Comparison of ENCODE assay signal across 8 cellular contexts in the genomic region with DNA sequence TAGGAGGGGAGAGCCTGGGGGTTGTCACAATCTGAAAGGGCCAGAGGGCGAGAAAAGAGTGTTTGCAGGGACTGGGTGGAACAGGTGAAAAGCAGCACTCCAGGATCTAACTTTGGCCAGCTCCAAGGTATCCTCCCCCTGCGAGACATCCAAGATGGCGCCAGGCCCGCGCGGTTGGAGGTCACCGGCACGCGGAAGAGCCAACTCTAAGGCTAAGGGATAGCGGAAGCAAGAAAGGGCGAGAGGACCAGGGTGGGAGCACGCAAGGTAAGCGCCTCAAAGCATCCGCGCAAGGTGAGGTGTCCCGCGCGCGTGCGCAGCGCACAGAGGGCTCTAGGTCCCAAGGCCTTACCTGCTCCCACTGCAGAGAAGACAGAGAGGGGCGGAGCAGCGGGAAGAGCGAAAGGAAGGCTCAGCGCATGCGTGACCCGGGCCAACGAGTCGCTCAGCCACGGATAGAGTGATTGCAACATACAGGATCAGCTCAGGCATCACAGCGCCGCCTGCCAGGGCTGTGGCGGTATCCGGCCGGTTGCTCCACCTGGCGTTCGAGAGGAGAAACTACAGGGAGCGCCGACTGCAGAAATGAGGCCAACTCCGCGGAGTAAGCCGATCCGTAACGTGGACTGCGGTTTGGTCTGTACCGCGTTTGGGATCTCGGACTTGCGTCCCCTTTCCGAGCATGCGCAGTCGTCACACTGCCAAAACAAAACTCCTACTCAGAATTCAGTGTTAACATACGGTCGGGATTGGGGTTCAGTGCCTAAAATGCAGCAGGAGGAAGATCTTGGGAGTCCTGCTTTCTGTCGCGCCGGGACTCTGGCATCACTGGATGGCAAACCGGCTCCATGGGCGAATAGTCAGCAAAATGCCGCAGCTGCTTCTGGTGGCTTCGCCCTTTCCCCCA. TPM values are rescaled to one million over a fixed set of nuclear protein-coding genes. Genes with fewer than 3 reads are reported as not detected.
DNase-seq lines count a peak whose midpoint lies in the region; ATAC-seq, FAIRE-seq and TF ChIP-seq lines count a peak whose summit lies in the region.

Gene ATP5MC2, minus strand, starts transcription at position 383 of the 907 bp plus-strand sequence. CDS start 3,469 bp downstream, outside the sequence.

- peak; percentile 98 for TF ChIP-seq CTCF in AG09309 (IDR thresholded peaks at IDR 0.05; ENCODE audit: control insufficient read depth, insufficient read depth, low read depth, low read length, missing control alignments)
- TF ChIP-seq CTCF in WERI-Rb-1 (IDR thresholded peaks at IDR 0.05; ENCODE audit: low read depth, low read length) = peak; percentile 100
- TF ChIP-seq CTCF in mammary epithelial cell (conservative IDR thresholded peaks at IDR 0.05 in 1 of 2, IDR thresholded peaks at IDR 0.05 in 1 of 2; ENCODE audit: extremely low read depth in 1 of 2, insufficient read depth in 1 of 2, low read depth in 1 of 2, low read length in 2 of 2) = peak; percentile 95 to 100

- H3K9me3 ChIP-seq in WERI-Rb-1 (ENCODE audit: severe bottlenecking) = no peaks in the 10 kb centered on the region
- no peaks in the 10 kb centered on the region for H3K9me3 ChIP-seq in mammary epithelial cell (replicated peaks; ENCODE audit: insufficient read depth, low read length)
- no peaks in the 10 kb centered on the region for H3K9me3 ChIP-seq in iPS-20b (ENCODE audit: insufficient read depth, low read depth, low read length)
- no peaks in the 10 kb centered on the region for H3K9me3 ChIP-seq in small intestine (ENCODE audit: control insufficient read depth, low read depth)

- dilution Hi-C loops in mammary epithelial cell (cut with HindIII; ENCODE audit: low sequenced_read_pairs) = loop anchor here (5.0 kb wide), 1 partner anchor 51 kb away; the partner anchor contains the start of gene CALCOCO1

- 4% methylated on average over 47 of the region's 61 CpGs for WGBS in mammary epithelial cell (ENCODE audit: low coverage, missing lambda C conversion rate)
- 0 to 1% (median 0%) methylated on average over 61 of the region's 61 CpGs for WGBS in small intestine, 3 donors

- FAIRE-seq in small intestine (lab: Jason Lieb, UNC) = no peak

- peak; percentile 92 for DNase-seq in AG09309 (ENCODE audit: low read depth)
- DNase-seq in NCI-H2227 (lab: John Stamatoyannopoulos, UW; ENCODE audit: unreplicated experiment) = peak; percentile 96
- peak; percentile 98 for DNase-seq in WERI-Rb-1
- DNase-seq in mammary epithelial cell = peak; percentile 98
- DNase-seq in small intestine = peak; percentile 99

- peak within 1 kb of the TSS; percentile 98 for H2AFZ ChIP-seq in mammary epithelial cell (ENCODE audit: low read depth, low read length)

- ATAC-seq in GM18907 (IDR thresholded peaks at IDR 0.05; ENCODE audit: unreplicated experiment) = peak; percentile 96
- ATAC-seq in HG03159 (IDR thresholded peaks at IDR 0.05; ENCODE audit: unreplicated experiment) = peak; percentile 92

- H3K9ac ChIP-seq in mammary epithelial cell (ENCODE audit: insufficient read depth, low read length) = peak within 1 kb of the TSS; percentile 55
- H3K9ac ChIP-seq in iPS-20b (ENCODE audit: low read depth, low read length) = peak within 1 kb of the TSS; percentile 96

- peaks cover 22% of the 10 kb centered on the region for H3K79me2 ChIP-seq in mammary epithelial cell (ENCODE audit: insufficient read depth, low read length)

- H3K4me3 ChIP-seq in AG09309 (ENCODE audit: control insufficient read depth, low read depth, low read length) (peak within 1 kb of the TSS; percentile 65), WERI-Rb-1 (ENCODE audit: low read depth, low read length) (peak within 1 kb of the TSS; percentile 89), mammary epithelial cell (replicated peaks in 1 of 3; ENCODE audit: insufficient read depth in 1 of 3, low read depth in 2 of 3, low read length in 3 of 3) (peak within 1 kb of the TSS; percentile 53 to 70 (median 61)), iPS-20b (ENCODE audit: low read length) (peak within 1 kb of the TSS; percentile 92), small intestine (ENCODE audit: low read depth in 1 of 2, low read length in 2 of 2) (peak within 1 kb of the TSS; percentile 48 to 86)

- CTCF ChIA-PET in mammary epithelial cell (lab: Charles Lee; ENCODE audit: low non-redundant PET) = interaction anchor here (0.6 kb wide), 3 partner anchors 17 to 132 kb away, joined by 3 to 8 read pairs (median 6); no protein-coding TSS in a partner anchor

- BruUV-seq in mammary epithelial cell (replicated peaks; lab: Mats Ljungman, UMichigan) = no TSS peak

- H3K4me1 ChIP-seq in mammary epithelial cell (ENCODE audit: insufficient read depth, low read length) (peaks cover 22% of the 10 kb centered on the region), iPS-20b (ENCODE audit: insufficient read depth, low read length) (peaks cover 21% of the 10 kb centered on the region; the same call in 1 of the 2 replicates), small intestine (ENCODE audit: control insufficient read depth in 2 of 2, insufficient read depth in 1 of 2, low read depth in 1 of 2, low read length in 1 of 2) (peaks cover 3% of the 10 kb centered on the region in 2 donors)

- H3K36me3 ChIP-seq in WERI-Rb-1 (peaks cover 30% of the 10 kb centered on the region), mammary epithelial cell (ENCODE audit: insufficient read depth, low read length) (peaks cover 9% of the 10 kb centered on the region), iPS-20b (ENCODE audit: insufficient read depth, low read depth, low read length) (peaks cover 37% of the 10 kb centered on the region), small intestine (ENCODE audit: control insufficient read depth in 2 of 2, insufficient read depth in 2 of 2, low read length in 2 of 2) (peaks cover 3 to 6% of the 10 kb centered on the region in 2 donors)

- intact Hi-C loops in mammary epithelial cell (cut with micrococcal nuclease) = loop anchor here (1.0 to 10.0 kb wide), 5 partner anchors 50 to 351 kb away; partner anchors contain the start of genes AAAS and ATF7

- H3K27ac ChIP-seq in WERI-Rb-1 (peak within 1 kb of the TSS; percentile 87), mammary epithelial cell (ENCODE audit: insufficient read depth, low read depth, low read length) (peak within 1 kb of the TSS; percentile 51), iPS-20b (ENCODE audit: low read length) (peak within 1 kb of the TSS; percentile 95), small intestine (ENCODE audit: low read depth in 1 of 2, low read length in 1 of 2) (peak within 1 kb of the TSS; percentile 89 to 94)

- peak within 1 kb of the TSS; percentile 86 for H3K4me2 ChIP-seq in mammary epithelial cell (ENCODE audit: insufficient read depth, low read depth, low read length)

- no peaks in the 10 kb centered on the region for H4K20me1 ChIP-seq in mammary epithelial cell (ENCODE audit: insufficient read depth, low read length)

- no peaks in the 10 kb centered on the region for H3K27me3 ChIP-seq in WERI-Rb-1 (ENCODE audit: insufficient read depth, low read depth, severe bottlenecking)
- H3K27me3 ChIP-seq in mammary epithelial cell (ENCODE audit: insufficient read depth, low read length) = no peaks in the 10 kb centered on the region
- peaks cover 5% of the 10 kb centered on the region for H3K27me3 ChIP-seq in iPS-20b (ENCODE audit: insufficient read depth, low read length)
- no peaks in the 10 kb centered on the region for H3K27me3 ChIP-seq in small intestine (ENCODE audit: control insufficient read depth in 2 of 2, insufficient read depth in 2 of 2, low read length in 2 of 2)

- in situ Hi-C loops in mammary epithelial cell (cut with MboI; ENCODE audit: low sequenced_read_pairs in 2 of 2) = loop anchor here (5.0 to 10.0 kb wide), 2 partner anchors 51 to 134 kb away; partner anchors contain the start of gene ATF7 (in 1 of the 2)

RNA-seq across cellular contexts. Expression of gene ATP5MC2, which starts in this region (rescaled TPM):
- 100 to 1,000 TPM in 1 of 2 donors, 10 to 100 TPM in 1; 47.2 to 140 TPM for total RNA-seq in mammary epithelial cell
- polyA plus RNA-seq in mammary epithelial cell (253 TPM), small intestine (100 to 1,000 TPM; 433 to 621 (median 517) TPM)
- 356 TPM for polyA minus RNA-seq in mammary epithelial cell

Comparison
In these comparisons a context has a peak if more than half of its experiments do, and no peak if none do; other contexts are left out.
1. Peak in every context shown above with its lines: DNase-seq, ATAC-seq, H3K4me3 ChIP-seq and H3K27ac ChIP-seq.